ENCODE assay signal across 8 cellular contexts in the genomic region with DNA sequence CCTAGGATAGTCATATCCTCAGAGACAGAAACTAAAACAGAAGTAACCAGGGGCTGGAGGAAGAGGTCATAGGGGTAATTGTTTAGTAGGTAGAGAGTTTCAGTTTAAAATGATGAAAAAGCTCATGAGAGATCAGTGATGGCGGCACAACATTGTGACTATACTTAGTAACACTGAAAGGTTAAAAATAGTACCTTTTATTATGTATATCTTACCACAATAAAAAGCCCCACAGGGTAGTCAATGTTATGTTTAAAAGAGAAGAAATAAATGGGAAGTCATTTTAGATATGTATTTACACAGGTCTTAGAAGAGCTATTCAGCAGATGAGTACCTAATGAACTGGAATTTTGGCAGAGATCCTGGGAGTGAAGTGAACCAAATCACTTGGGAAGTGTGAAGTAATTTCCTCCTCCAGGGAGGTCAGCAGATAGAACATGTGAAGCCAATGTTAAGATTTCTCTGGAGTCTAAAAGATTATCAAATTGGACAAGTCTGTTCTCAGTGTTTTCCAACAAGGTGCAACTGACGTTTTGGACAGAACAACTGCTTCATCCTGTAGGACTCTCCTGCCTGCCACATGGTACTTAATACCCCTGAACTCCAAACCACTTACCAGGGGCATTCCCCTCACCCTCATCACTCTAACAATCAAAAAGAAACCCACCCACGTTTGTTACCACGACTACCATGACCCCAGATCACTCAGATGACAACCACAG. TPM values are rescaled to one million over a fixed set of nuclear protein-coding genes. Genes with fewer than 3 reads are reported as not detected.
DNase-seq lines count a peak whose midpoint lies in the region; ATAC-seq and TF ChIP-seq lines count a peak whose summit lies in the region.

No MANE protein-coding gene starts in this region.

- no peak overlapping the region for H2AK5ac ChIP-seq in mesendoderm (ENCODE audit: low read length)

- H3K27ac ChIP-seq in mesendoderm (ENCODE audit: low read depth, low read length) (no peak overlapping the region), coronary artery (no peak overlapping the region)

- no peak overlapping the region for H3K18ac ChIP-seq in mesendoderm (ENCODE audit: low read length)

- no peak overlapping the region for H4K5ac ChIP-seq in mesendoderm (ENCODE audit: low read length)

- H2BK15ac ChIP-seq in mesendoderm (replicated peaks; ENCODE audit: low read depth) = no peak overlapping the region

- H3K9ac ChIP-seq in mesendoderm (ENCODE audit: low read length) = no peak overlapping the region

- H2BK120ac ChIP-seq in mesendoderm (ENCODE audit: low read depth, low read length) = no peak overlapping the region

- H4K8ac ChIP-seq in mesendoderm (ENCODE audit: low read depth, low read length) = no peak overlapping the region

- no peaks in the 10 kb centered on the region for H3K27me3 ChIP-seq in mesendoderm (ENCODE audit: insufficient read depth, low read length, poor library complexity)

- peaks cover 12% of the 10 kb centered on the region for H3K4me1 ChIP-seq in mesendoderm (ENCODE audit: control insufficient read depth, low read depth, low read length)

- no peaks in the 10 kb centered on the region for H3K36me3 ChIP-seq in mesendoderm (ENCODE audit: control insufficient read depth, insufficient read depth, low read length)

- H3K23ac ChIP-seq in mesendoderm (ENCODE audit: low read length) = no peak overlapping the region

- H3K4me3 ChIP-seq in mesendoderm (ENCODE audit: low read length) = no peak overlapping the region
- no peak overlapping the region for H3K4me3 ChIP-seq in coronary artery

- no peak overlapping the region for H3K4me2 ChIP-seq in mesendoderm (ENCODE audit: low read length)

- H3K4ac ChIP-seq in mesendoderm (ENCODE audit: low read depth, low read length) = no peak overlapping the region

- peaks cover 2% of the 10 kb centered on the region for H3K79me1 ChIP-seq in mesendoderm (ENCODE audit: low read length)

- H2BK5ac ChIP-seq in mesendoderm (ENCODE audit: low read length) = no peak overlapping the region

- DNase-seq in activated CD4-positive, alpha-beta T cell treated with anti-CD3 and anti-CD28 coated beads for 48 hours = peak; percentile 74
- DNase-seq in activated CD4-positive, alpha-beta T cell treated with anti-CD3 and anti-CD28 coated beads for 4 hours = no peak
- DNase-seq in NCI-H774 (lab: John Stamatoyannopoulos, UW) (peak; percentile 56), fibroblast of peridontal ligament (ENCODE audit: extremely low read depth) (peak; percentile 20), mesendoderm (no peak), NCI-H526 treated with DMSO at 0.1 percent for 48 hours (lab: John Stamatoyannopoulos, UW) (no peak), coronary artery (ENCODE audit: low spot score) (no peak)

- ATAC-seq in HG02884 (IDR thresholded peaks at IDR 0.05; ENCODE audit: unreplicated experiment) = peak; percentile 82

- H3K56ac ChIP-seq in mesendoderm (ENCODE audit: low read length) = no peak overlapping the region

- H3K79me2 ChIP-seq in mesendoderm (ENCODE audit: control insufficient read depth, insufficient read depth, low read length) = peaks cover 11% of the 10 kb centered on the region

- no peak for TF ChIP-seq CTCF in coronary artery (IDR thresholded peaks at IDR 0.05)

- no CpG with 5 or more reads among the region's 4 CpGs for WGBS in mesendoderm (ENCODE audit: extremely low coverage, insufficient coverage, low lambda C conversion rate)

RNA-seq across cellular contexts. Expression of a gene that starts 6.4 kb away (rescaled TPM):
- 58.6 TPM for polyA plus RNA-seq in mesendoderm (2013, experiment 1 of 2)
- polyA plus RNA-seq in mesendoderm (2013, experiment 2 of 2) = 63.8 TPM

Comparison
In these comparisons a context has a peak if more than half of its experiments do, and no peak if none do; other contexts are left out.
1. DNase-seq: peak in activated CD4-positive, alpha-beta T cell treated with anti-CD3 and anti-CD28 coated beads for 48 hours (single experiment), NCI-H774 (single experiment) and fibroblast of peridontal ligament (single experiment); none in activated CD4-positive, alpha-beta T cell treated with anti-CD3 and anti-CD28 coated beads for 4 hours (0 of 2), mesendoderm (single experiment), NCI-H526 treated with DMSO at 0.1 percent for 48 hours (single experiment) and coronary artery (single experiment).